In the genomic region with DNA sequence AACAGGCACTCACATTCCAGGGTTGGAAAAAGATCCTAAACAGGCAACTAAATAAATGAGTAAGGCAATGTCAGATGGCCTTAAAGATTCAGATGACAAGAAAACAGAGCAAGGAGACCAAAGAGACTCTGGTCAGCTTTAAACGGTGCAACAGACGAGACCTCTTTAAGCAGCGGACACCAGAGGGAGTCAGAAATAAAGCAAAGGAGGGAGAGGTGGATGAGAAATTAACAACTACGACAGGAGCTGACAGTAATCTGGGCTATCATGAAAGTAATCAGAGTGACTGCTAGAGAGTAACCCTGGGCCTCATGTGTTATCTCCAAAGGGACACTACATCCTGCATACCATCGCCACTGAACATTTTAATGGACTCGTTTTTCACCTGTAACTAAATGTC, we compare ENCODE assay signal across 8 cellular contexts. TPM values are rescaled to one million over a fixed set of nuclear protein-coding genes. Genes with fewer than 3 reads are reported as not detected.
DNase-seq lines count a peak whose midpoint lies in the region; ATAC-seq and TF ChIP-seq lines count a peak whose summit lies in the region.

No MANE protein-coding gene starts in this region.

- peak overlapping the region; percentile 90 for H3K9ac ChIP-seq in SK-N-MC (ENCODE audit: insufficient read length)

- no peaks in the 10 kb centered on the region for H3K27me3 ChIP-seq in sigmoid colon

- no peak for DNase-seq in GM12864 (ENCODE audit: low read depth)
- no peak for DNase-seq in SK-N-MC (ENCODE audit: low read depth, low spot score)
- peak; percentile 28 for DNase-seq in fibroblast of pulmonary artery (ENCODE audit: low read depth)
- DNase-seq in sigmoid colon = no peak
- no peak for DNase-seq in effector CD8-positive, alpha-beta T cell (lab: John Stamatoyannopoulos, UW)

- WGBS in sigmoid colon, 2 donors = 47 to 67% methylated on average over 6 of the region's 6 CpGs

- TF ChIP-seq CTCF in GM12864 (IDR thresholded peaks at IDR 0.05; ENCODE audit: low read depth, low read length, missing control alignments) = no peak
- TF ChIP-seq CTCF in fibroblast of pulmonary artery (IDR thresholded peaks at IDR 0.05; ENCODE audit: low read length, missing control alignments) = peak; percentile 26
- TF ChIP-seq CTCF in sigmoid colon (IDR thresholded peaks at IDR 0.05) = no peak

- H3K9me3 ChIP-seq in SK-N-MC (ENCODE audit: low read depth, low read length) (peaks cover 11% of the 10 kb centered on the region; the same call in 1 of the 2 replicates), sigmoid colon (peaks cover 0 to 18% (median 7%) of the 10 kb centered on the region in 4 donors)

- H3K36me3 ChIP-seq in SK-N-MC (ENCODE audit: insufficient read depth, low read length) = peaks cover 29% of the 10 kb centered on the region
- peaks cover 13 to 31% (median 28%) of the 10 kb centered on the region in 4 donors for H3K36me3 ChIP-seq in sigmoid colon

- TF ChIP-seq EP300 in sigmoid colon (IDR thresholded peaks at IDR 0.05) = no peak

- peaks cover 0 to 20% (median 16%) of the 10 kb centered on the region in 4 donors for H3K4me1 ChIP-seq in sigmoid colon

- peak overlapping the region; percentile 91 for H3K4me3 ChIP-seq in GM12864 (ENCODE audit: low read depth, low read length)
- peak overlapping the region; percentile 97 for H3K4me3 ChIP-seq in SK-N-MC
- H3K4me3 ChIP-seq in fibroblast of pulmonary artery (replicated peaks; ENCODE audit: low read depth, low read length) = peak overlapping the region; percentile 96
- H3K4me3 ChIP-seq in sigmoid colon = peak overlapping the region in 3 of 4 donors; percentile 84 to 92 (median 92)

- TF ChIP-seq POLR2A in sigmoid colon (IDR thresholded peaks at IDR 0.05) = no peak

- intact Hi-C loops in sigmoid colon (cut with DNase I) = no loop called here

- H3K27ac ChIP-seq in SK-N-MC (no peak overlapping the region), sigmoid colon (no peak overlapping the region)

- ATAC-seq in HG03108 (IDR thresholded peaks at IDR 0.05; ENCODE audit: unreplicated experiment) (no peak), HG03280 (IDR thresholded peaks at IDR 0.05; ENCODE audit: unreplicated experiment) (no peak), GM21381 (IDR thresholded peaks at IDR 0.05; ENCODE audit: unreplicated experiment) (no peak)

RNA-seq across cellular contexts. Expression of a gene that starts 1.1 kb away (rescaled TPM):
- total RNA-seq in sigmoid colon = 1 to 10 TPM; 4.1 to 6.6 (median 5.0) TPM
- polyA plus RNA-seq in sigmoid colon = 1 to 10 TPM in 2 of 3 donors, under 1 TPM in 1; 0.92 to 3.7 (median 1.2) TPM

RNA-seq across cellular contexts. Expression of a gene that starts 20.2 kb away (rescaled TPM):
- 1 to 10 TPM; 3.1 to 5.5 (median 4.2) TPM for total RNA-seq in sigmoid colon
- polyA plus RNA-seq in sigmoid colon = 1 to 10 TPM in 1 of 3 donors, under 1 TPM in 2; 0.23 to 2.2 (median 0.60) TPM

RNA-seq across cellular contexts. Expression of a gene that starts 25.4 kb away (rescaled TPM):
- 10 to 100 TPM in 1 of 4 donors, 1 to 10 TPM in 3; 4.8 to 10.5 (median 5.9) TPM for total RNA-seq in sigmoid colon
- 1 to 10 TPM in 1 of 3 donors, under 1 TPM in 2; 0.23 to 3.9 (median 0.60) TPM for polyA plus RNA-seq in sigmoid colon

RNA-seq across cellular contexts. Expression of a gene that starts 31.4 kb away (rescaled TPM):
- 1 to 10 TPM; 4.2 to 6.4 (median 5.5) TPM for total RNA-seq in sigmoid colon
- polyA plus RNA-seq in sigmoid colon = 1 to 10 TPM in 2 of 3 donors, under 1 TPM in 1; 0.46 to 2.6 (median 1.2) TPM

RNA-seq across cellular contexts. Expression of a gene that starts 41.2 kb away (rescaled TPM):
- total RNA-seq in sigmoid colon = 10 to 100 TPM in 1 of 4 donors, 1 to 10 TPM in 3; 1.2 to 12.5 (median 3.1) TPM
- polyA plus RNA-seq in sigmoid colon = 1 to 10 TPM; 1.4 to 3.3 (median 1.8) TPM
